ENCODE assay signal across 13 cellular contexts in genomic region chr17:71633391-71633849, GRCh38.
DNase-seq lines count a peak whose midpoint lies in the region; ATAC-seq and TF ChIP-seq lines count a peak whose summit lies in the region.
"Had no signal": no experiment of that assay in that cellular context is flagged by ENCODE, and none has a peak within 500 bp of the region (broad histone marks: within the 10 kb centered on the region; RNA-seq: fewer than 3 reads in every experiment).

No MANE protein-coding gene starts in this region.

- ATAC-seq in left lung: peak; percentile 88
- ATAC-seq: activated CD4-positive, alpha-beta T cell treated with anti-CD3 and anti-CD28 coated beads for 36 hours; left ventricle myocardium superior had no signal

- no peaks in the 10 kb centered on the region for H3K27me3 ChIP-seq in left lung

- no peak overlapping the region for H3K4me3 ChIP-seq in astrocyte of the spinal cord (ENCODE audit: low read depth, low read length)
- no peak overlapping the region for H3K4me3 ChIP-seq in left lung

- H3K27ac ChIP-seq in left lung: no peak overlapping the region

- no peaks in the 10 kb centered on the region for H3K4me1 ChIP-seq in left lung

- TF ChIP-seq CTCF in AG09319 (IDR thresholded peaks at IDR 0.05; ENCODE audit: low read depth, low read length): no peak
- no peak for TF ChIP-seq CTCF in astrocyte of the spinal cord (IDR thresholded peaks at IDR 0.05; ENCODE audit: low read depth, low read length)
- no peak for TF ChIP-seq CTCF in left lung (IDR thresholded peaks at IDR 0.05)

- no peaks in the 10 kb centered on the region for H3K9me3 ChIP-seq in left lung

- in situ Hi-C loops in astrocyte of the spinal cord (cut with HindIII; ENCODE audit: low sequenced_read_pairs): no loop called here

- H3K36me3 ChIP-seq in left lung: no peaks in the 10 kb centered on the region

- DNase-seq in AG09319 (ENCODE audit: extremely low read depth, low read depth) (peak; percentile 48), LHCN-M2 (ENCODE audit: low read depth) (peak; percentile 85), astrocyte of the spinal cord (ENCODE audit: low read depth, low spot score) (peak; percentile 87), left lung (no peak), mesenteric fat pad (ENCODE audit: low spot score) (no peak), globus pallidus (ENCODE audit: low spot score) (no peak)
- no peak for DNase-seq in activated CD4-positive, alpha-beta T cell treated with anti-CD3 and anti-CD28 coated beads for 1 hour
- no peak for DNase-seq in activated naive CD4-positive, alpha-beta T cell treated with anti-CD3 and anti-CD28 coated beads, Interleukin-2, amount 50 U/mL, for 16 hours
- DNase-seq: activated CD4-positive, alpha-beta T cell treated with anti-CD3 and anti-CD28 coated beads for 36 hours; activated naive CD4-positive, alpha-beta T cell treated with anti-CD3 and anti-CD28 coated beads, Interleukin-2, amount 10 ng/mL, durations not matched to agents 7 days and 5 days; left ventricle myocardium superior; NCI-H1092; retina had no signal

- intact Hi-C loops in left lung (cut with DNase I): no loop called here

Comparison
In these comparisons a context has a peak if more than half of its experiments do, and no peak if none do; other contexts are left out.
1. DNase-seq: peak in AG09319 (single experiment), LHCN-M2 (single experiment) and astrocyte of the spinal cord (single experiment); none in left lung (0 of 2), activated CD4-positive, alpha-beta T cell treated with anti-CD3 and anti-CD28 coated beads for 1 hour (single experiment), activated naive CD4-positive, alpha-beta T cell treated with anti-CD3 and anti-CD28 coated beads, Interleukin-2, amount 50 U/mL, for 16 hours (single experiment), mesenteric fat pad (single experiment) and globus pallidus (single experiment).